ENCODE assay signal across 22 cellular contexts in the genomic region with DNA sequence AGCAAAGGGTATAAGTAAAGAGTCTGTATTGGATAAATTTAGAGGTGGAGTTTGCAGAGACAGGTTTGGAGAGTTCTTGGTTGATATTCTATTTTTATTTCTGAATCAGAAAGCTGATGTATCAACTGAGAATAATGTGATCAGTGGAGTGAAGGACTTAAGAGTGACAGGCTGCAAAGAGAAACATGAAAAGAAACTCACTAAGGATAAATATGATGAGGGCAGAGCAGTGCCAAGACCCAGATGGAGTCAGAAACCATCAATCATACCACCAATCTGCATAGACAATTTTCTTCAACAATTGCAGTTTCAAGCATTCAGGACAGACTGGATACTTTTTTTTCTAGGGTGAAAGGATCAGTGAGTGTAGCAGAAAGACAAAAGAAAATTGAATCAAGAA.
DNase-seq lines count a peak whose midpoint lies in the region; ATAC-seq and TF ChIP-seq lines count a peak whose summit lies in the region.
"Had no signal": no experiment of that assay in that cellular context is flagged by ENCODE, and none has a peak within 500 bp of the region (broad histone marks: within the 10 kb centered on the region; RNA-seq: fewer than 3 reads in every experiment).

No MANE protein-coding gene starts in this region.

- no peak for DNase-seq in activated T-cell treated with anti-CD3 and anti-CD28 coated beads, Interleukin-2, amount 50 U/mL, for 72 hours
- DNase-seq in activated T-cell treated with anti-CD3 and anti-CD28 coated beads, Interleukin-2, amount 50 U/mL, for 48 hours: no peak
- DNase-seq in NCI-H446 treated with DMSO at 0.1 percent for 48 hours (lab: John Stamatoyannopoulos, UW): peak; percentile 92
- no peak for DNase-seq in neural crest cell (ENCODE audit: low read depth, low spot score)
- DNase-seq in NCI-H345 treated with DMSO at 0.1 percent for 48 hours (lab: John Stamatoyannopoulos, UW; ENCODE audit: unreplicated experiment): no peak
- DNase-seq: AML-193; CD4-positive, alpha-beta memory T cell; CD8-positive, alpha-beta memory T cell; COR-L47; DMS 273 treated with DMSO at 0.1 percent for 48 hours; DMS153; DMS53; DMS79; DND-41; EL; GDM1 had no signal

- peak overlapping the region; percentile 4 for H3K27ac Mint-ChIP-seq in activated T-cell treated with anti-CD3 and anti-CD28 coated beads, Interleukin-2, amount 50 U/mL, for 72 hours
- H3K27ac Mint-ChIP-seq in nephron (peak overlapping the region; percentile 7 to 25 (median 10)), neural crest cell (ENCODE audit: unreplicated experiment) (peak overlapping the region; percentile 53)
- H3K27ac Mint-ChIP-seq in stimulated activated memory B cell treated with anti-CD40 and anti-IgM and Interleukin-4, amounts not matched to agents 10 μg/mL and 1 μg/mL and 100 μg/mL, for 72 hours: no peak overlapping the region
- H3K27ac Mint-ChIP-seq: B cell; CD4-positive, alpha-beta memory T cell; CD8-positive, alpha-beta memory T cell had no signal

- H3K36me3 Mint-ChIP-seq in activated T-cell treated with anti-CD3 and anti-CD28 coated beads, Interleukin-2, amount 50 U/mL, for 72 hours (ENCODE audit: insufficient read depth in 2 of 2): no peaks in the 10 kb centered on the region
- H3K36me3 Mint-ChIP-seq in nephron (ENCODE audit: low read depth): no peaks in the 10 kb centered on the region
- H3K36me3 Mint-ChIP-seq in neural crest cell (ENCODE audit: low read depth): no peaks in the 10 kb centered on the region
- H3K36me3 Mint-ChIP-seq in stimulated activated memory B cell treated with anti-CD40 and anti-IgM and Interleukin-4, amounts not matched to agents 10 μg/mL and 1 μg/mL and 100 μg/mL, for 72 hours: no peaks in the 10 kb centered on the region
- H3K36me3 Mint-ChIP-seq: CD4-positive, alpha-beta memory T cell; CD8-positive, alpha-beta memory T cell had no signal

- no peak for TF ChIP-seq CTCF in nephron (IDR thresholded peaks at IDR 0.05; ENCODE audit: unreplicated experiment in 3 of 3)
- TF ChIP-seq CTCF in neural crest cell (conservative IDR thresholded peaks at IDR 0.05): no peak

- no peaks in the 10 kb centered on the region for H3K4me1 Mint-ChIP-seq in activated T-cell treated with anti-CD3 and anti-CD28 coated beads, Interleukin-2, amount 50 U/mL, for 72 hours (ENCODE audit: low read depth)
- H3K4me1 Mint-ChIP-seq in nephron (peaks cover 40% of the 10 kb centered on the region), neural crest cell (peaks cover 17% of the 10 kb centered on the region)
- H3K4me1 Mint-ChIP-seq in stimulated activated memory B cell treated with anti-CD40 and anti-IgM and Interleukin-4, amounts not matched to agents 10 μg/mL and 1 μg/mL and 100 μg/mL, for 72 hours: no peaks in the 10 kb centered on the region
- H3K4me1 Mint-ChIP-seq: B cell; CD4-positive, alpha-beta memory T cell; CD8-positive, alpha-beta memory T cell had no signal

- H3K27me3 Mint-ChIP-seq in activated T-cell treated with anti-CD3 and anti-CD28 coated beads, Interleukin-2, amount 50 U/mL, for 72 hours (ENCODE audit: low read depth): no peaks in the 10 kb centered on the region
- H3K27me3 Mint-ChIP-seq in nephron (ENCODE audit: low read depth): no peaks in the 10 kb centered on the region
- H3K27me3 Mint-ChIP-seq in neural crest cell (ENCODE audit: low read depth): no peaks in the 10 kb centered on the region
- no peaks in the 10 kb centered on the region for H3K27me3 Mint-ChIP-seq in stimulated activated memory B cell treated with anti-CD40 and anti-IgM and Interleukin-4, amounts not matched to agents 10 μg/mL and 1 μg/mL and 100 μg/mL, for 72 hours
- H3K27me3 Mint-ChIP-seq: B cell; CD4-positive, alpha-beta memory T cell; CD8-positive, alpha-beta memory T cell had no signal

- H3K4me3 Mint-ChIP-seq in activated T-cell treated with anti-CD3 and anti-CD28 coated beads, Interleukin-2, amount 50 U/mL, for 72 hours: no peak overlapping the region
- H3K4me3 Mint-ChIP-seq in nephron (no peak overlapping the region), neural crest cell (no peak overlapping the region)
- no peak overlapping the region for H3K4me3 Mint-ChIP-seq in stimulated activated memory B cell treated with anti-CD40 and anti-IgM and Interleukin-4, amounts not matched to agents 10 μg/mL and 1 μg/mL and 100 μg/mL, for 72 hours
- H3K4me3 Mint-ChIP-seq: B cell; CD4-positive, alpha-beta memory T cell; CD8-positive, alpha-beta memory T cell had no signal

- ATAC-seq in activated T-cell treated with anti-CD3 and anti-CD28 coated beads, Interleukin-2, amount 50 U/mL, for 72 hours (replicated peaks in 1 of 2): no peak
- no peak for ATAC-seq in stimulated activated memory B cell treated with anti-CD40 and anti-IgM and Interleukin-4, amounts not matched to agents 10 μg/mL and 1 μg/mL and 100 μg/mL, for 72 hours
- ATAC-seq in HG03135 (IDR thresholded peaks at IDR 0.05; ENCODE audit: unreplicated experiment): no peak
- ATAC-seq: A549, GM12878 had no signal

- peaks cover 5 to 15% of the 10 kb centered on the region in 2 donors for H3K9me3 Mint-ChIP-seq in activated T-cell treated with anti-CD3 and anti-CD28 coated beads, Interleukin-2, amount 50 U/mL, for 72 hours
- no peaks in the 10 kb centered on the region for H3K9me3 Mint-ChIP-seq in nephron
- H3K9me3 Mint-ChIP-seq in neural crest cell: no peaks in the 10 kb centered on the region
- H3K9me3 Mint-ChIP-seq in stimulated activated memory B cell treated with anti-CD40 and anti-IgM and Interleukin-4, amounts not matched to agents 10 μg/mL and 1 μg/mL and 100 μg/mL, for 72 hours: no peaks in the 10 kb centered on the region
